ENCODE assay signal across 20 cellular contexts in genomic region chr1:58156124-58156468, GRCh38.
DNase-seq lines count a peak whose midpoint lies in the region; ATAC-seq and TF ChIP-seq lines count a peak whose summit lies in the region.
"Had no signal": no experiment of that assay in that cellular context is flagged by ENCODE, and none has a peak within 500 bp of the region (broad histone marks: within the 10 kb centered on the region; RNA-seq: fewer than 3 reads in every experiment).

No MANE protein-coding gene starts in this region.

- TF ChIP-seq CTCF in progenitor cell of endocrine pancreas (IDR thresholded peaks at IDR 0.05; ENCODE audit: unreplicated experiment): no peak
- TF ChIP-seq CTCF in CD4-positive, alpha-beta T cell (IDR thresholded peaks at IDR 0.05): no peak

- no peaks in the 10 kb centered on the region for H3K9me3 Mint-ChIP-seq in progenitor cell of endocrine pancreas (ENCODE audit: low read depth)
- H3K9me3 Mint-ChIP-seq in CD4-positive, alpha-beta T cell: no peaks in the 10 kb centered on the region
- no peaks in the 10 kb centered on the region for H3K9me3 Mint-ChIP-seq in activated T-helper 2 cell treated with anti-CD3 and anti-CD28 coated beads, Interferon-gamma antibody, Interleukin-2, Interleukin-4, amounts not matched to agents 10 μg/mL and 5 μg/mL and 100 μg/mL, durations not matched to agents 14 hours and 24 hours and 36 hours
- H3K9me3 Mint-ChIP-seq: activated CD4-positive, alpha-beta memory T cell treated with anti-CD3 and anti-CD28 coated beads, Interleukin-2, amount 10 ng/mL, durations not matched to agents 7 days and 5 days; activated T-cell treated with anti-CD3 and anti-CD28 coated beads, Interleukin-2, amount 50 U/mL, for 72 hours; central memory CD8-positive, alpha-beta T cell had no signal

- intact Hi-C loops in left ventricle myocardium superior (cut with micrococcal nuclease) (no loop called here), left cardiac atrium (cut with DNase I) (loop anchor here in 1 of 2 donors (10.0 kb wide), 1 partner anchor 1321 kb away; no protein-coding TSS in a partner anchor)
- intact Hi-C loops in CD4-positive, alpha-beta T cell (cut with DNase I, micrococcal nuclease): no loop called here
- intact Hi-C loops in activated T-helper 2 cell treated with anti-CD3 and anti-CD28 coated beads, Interferon-gamma antibody, Interleukin-2, Interleukin-4, amounts not matched to agents 10 μg/mL and 5 μg/mL and 100 μg/mL, durations not matched to agents 14 hours and 24 hours and 36 hours (cut with micrococcal nuclease): no loop called here

- CTCF ChIA-PET in CD4-positive, alpha-beta T cell (lab: Charles Lee): no interaction called here

- H3K4me3 Mint-ChIP-seq in progenitor cell of endocrine pancreas (ENCODE audit: low read depth): no peak overlapping the region
- no peak overlapping the region for H3K4me3 Mint-ChIP-seq in CD4-positive, alpha-beta T cell
- no peak overlapping the region for H3K4me3 Mint-ChIP-seq in activated T-helper 2 cell treated with anti-CD3 and anti-CD28 coated beads, Interferon-gamma antibody, Interleukin-2, Interleukin-4, amounts not matched to agents 10 μg/mL and 5 μg/mL and 100 μg/mL, durations not matched to agents 14 hours and 24 hours and 36 hours (ENCODE audit: low read depth)
- H3K4me3 Mint-ChIP-seq: activated CD4-positive, alpha-beta memory T cell treated with anti-CD3 and anti-CD28 coated beads, Interleukin-2, amount 10 ng/mL, durations not matched to agents 7 days and 5 days; activated T-cell treated with anti-CD3 and anti-CD28 coated beads, Interleukin-2, amount 50 U/mL, for 72 hours; central memory CD8-positive, alpha-beta T cell; naive thymus-derived CD4-positive, alpha-beta T cell had no signal

- H3K27ac ChIP-seq in CD4-positive, alpha-beta T cell (ENCODE audit: low read depth, low read length): no peak overlapping the region
- H3K27ac ChIP-seq: C4-2B, prostate gland, upper lobe of left lung had no signal

- H3K27me3 ChIP-seq in CD4-positive, alpha-beta T cell (ENCODE audit: control insufficient read depth, insufficient read depth, low read length): no peaks in the 10 kb centered on the region
- H3K27me3 ChIP-seq: upper lobe of left lung had no signal

- DNase-seq in left ventricle myocardium superior (no peak), left cardiac atrium (no peak), NCI-H82 treated with DMSO at 0.1 percent for 48 hours (lab: John Stamatoyannopoulos, UW; ENCODE audit: unreplicated experiment) (no peak), progenitor cell of endocrine pancreas (ENCODE audit: low spot score, unreplicated experiment) (no peak)
- DNase-seq in CD4-positive, alpha-beta T cell: no peak
- no peak for DNase-seq in activated T-helper 2 cell treated with anti-CD3 and anti-CD28 coated beads, Interferon-gamma antibody, Interleukin-2, Interleukin-4, amounts not matched to agents 10 μg/mL and 5 μg/mL and 100 μg/mL, durations not matched to agents 14 hours and 24 hours and 36 hours (ENCODE audit: low spot score)
- DNase-seq: activated CD4-positive, alpha-beta memory T cell treated with anti-CD3 and anti-CD28 coated beads, Interleukin-2, amount 10 ng/mL, durations not matched to agents 7 days and 5 days; activated T-cell treated with anti-CD3 and anti-CD28 coated beads, Interleukin-2, amount 50 U/mL, for 72 hours; H7; naive thymus-derived CD4-positive, alpha-beta T cell; NCI-H2081 treated with DMSO at 0.1 percent for 48 hours; SK-N-SH; stimulated activated naive CD8-positive, alpha-beta T cell treated with anti-CD3 and anti-CD28 coated beads, Interleukin-15, Interleukin-2, amounts not matched to agents 100 U/mL and 50 U/mL, for 24 hours; upper lobe of left lung had no signal

- no peaks in the 10 kb centered on the region for H3K36me3 Mint-ChIP-seq in progenitor cell of endocrine pancreas (ENCODE audit: insufficient read depth)
- no peaks in the 10 kb centered on the region for H3K36me3 Mint-ChIP-seq in CD4-positive, alpha-beta T cell (ENCODE audit: low read depth)
- no peaks in the 10 kb centered on the region for H3K36me3 Mint-ChIP-seq in activated T-helper 2 cell treated with anti-CD3 and anti-CD28 coated beads, Interferon-gamma antibody, Interleukin-2, Interleukin-4, amounts not matched to agents 10 μg/mL and 5 μg/mL and 100 μg/mL, durations not matched to agents 14 hours and 24 hours and 36 hours (ENCODE audit: low read depth)

- H3K9me3 ChIP-seq in CD4-positive, alpha-beta T cell (ENCODE audit: control insufficient read depth, low read length): no peaks in the 10 kb centered on the region
- H3K9me3 ChIP-seq: prostate gland, SK-N-SH, upper lobe of left lung had no signal

- H3K27me3 Mint-ChIP-seq in progenitor cell of endocrine pancreas: peaks cover 7% of the 10 kb centered on the region
- H3K27me3 Mint-ChIP-seq in CD4-positive, alpha-beta T cell: no peaks in the 10 kb centered on the region
- H3K27me3 Mint-ChIP-seq in activated T-helper 2 cell treated with anti-CD3 and anti-CD28 coated beads, Interferon-gamma antibody, Interleukin-2, Interleukin-4, amounts not matched to agents 10 μg/mL and 5 μg/mL and 100 μg/mL, durations not matched to agents 14 hours and 24 hours and 36 hours (ENCODE audit: low read depth): no peaks in the 10 kb centered on the region
- H3K27me3 Mint-ChIP-seq: activated CD4-positive, alpha-beta memory T cell treated with anti-CD3 and anti-CD28 coated beads, Interleukin-2, amount 10 ng/mL, durations not matched to agents 7 days and 5 days; central memory CD8-positive, alpha-beta T cell had no signal

- POLR2A ChIA-PET in CD4-positive, alpha-beta T cell (lab: Charles Lee): no interaction called here

- H3K4me1 Mint-ChIP-seq in progenitor cell of endocrine pancreas (ENCODE audit: low read depth): no peaks in the 10 kb centered on the region
- H3K4me1 Mint-ChIP-seq in CD4-positive, alpha-beta T cell (ENCODE audit: low read depth): no peaks in the 10 kb centered on the region
- H3K4me1 Mint-ChIP-seq in activated T-helper 2 cell treated with anti-CD3 and anti-CD28 coated beads, Interferon-gamma antibody, Interleukin-2, Interleukin-4, amounts not matched to agents 10 μg/mL and 5 μg/mL and 100 μg/mL, durations not matched to agents 14 hours and 24 hours and 36 hours (ENCODE audit: low read depth): no peaks in the 10 kb centered on the region
- H3K4me1 Mint-ChIP-seq: activated CD4-positive, alpha-beta memory T cell treated with anti-CD3 and anti-CD28 coated beads, Interleukin-2, amount 10 ng/mL, durations not matched to agents 7 days and 5 days; central memory CD8-positive, alpha-beta T cell; naive thymus-derived CD4-positive, alpha-beta T cell had no signal

- H3K27ac Mint-ChIP-seq in progenitor cell of endocrine pancreas: no peak overlapping the region
- no peak overlapping the region for H3K27ac Mint-ChIP-seq in CD4-positive, alpha-beta T cell
- no peak overlapping the region for H3K27ac Mint-ChIP-seq in activated T-helper 2 cell treated with anti-CD3 and anti-CD28 coated beads, Interferon-gamma antibody, Interleukin-2, Interleukin-4, amounts not matched to agents 10 μg/mL and 5 μg/mL and 100 μg/mL, durations not matched to agents 14 hours and 24 hours and 36 hours
- H3K27ac Mint-ChIP-seq: activated CD4-positive, alpha-beta memory T cell treated with anti-CD3 and anti-CD28 coated beads, Interleukin-2, amount 10 ng/mL, durations not matched to agents 7 days and 5 days; activated T-cell treated with anti-CD3 and anti-CD28 coated beads, Interleukin-2, amount 50 U/mL, for 72 hours; naive thymus-derived CD4-positive, alpha-beta T cell had no signal

- peak; percentile 14 for ATAC-seq in left ventricle myocardium superior
- no peak for ATAC-seq in left cardiac atrium
- ATAC-seq in HG02759 (IDR thresholded peaks at IDR 0.05; ENCODE audit: unreplicated experiment): peak; percentile 80
- peak; percentile 56 for ATAC-seq in HG03521 (IDR thresholded peaks at IDR 0.05; ENCODE audit: unreplicated experiment)
- no peak for ATAC-seq in CD4-positive, alpha-beta T cell (ENCODE audit: poor library complexity)
- ATAC-seq: activated T-cell treated with anti-CD3 and anti-CD28 coated beads, Interleukin-2, amount 50 U/mL, for 72 hours; naive thymus-derived CD4-positive, alpha-beta T cell; Panc1; stimulated activated naive CD8-positive, alpha-beta T cell treated with anti-CD3 and anti-CD28 coated beads, Interleukin-15, Interleukin-2, amounts not matched to agents 100 U/mL and 50 U/mL, for 24 hours had no signal

Comparison
In these comparisons a context has a peak if more than half of its experiments do, and no peak if none do; other contexts are left out.
1. ATAC-seq: peak in left ventricle myocardium superior (single experiment), HG02759 (single experiment) and HG03521 (single experiment); none in left cardiac atrium (0 of 2) and CD4-positive, alpha-beta T cell (single experiment).